Comparison of ENCODE assay signal across 8 cellular contexts in genomic region chr12:52025301-52026172, GRCh38. TPM values are rescaled to one million over a fixed set of nuclear protein-coding genes. Genes with fewer than 3 reads are reported as not detected.
A peak's percentile ranks its signal among the peaks of the same experiment; 100 is the strongest.
DNase-seq lines count a peak whose midpoint lies in the region; ATAC-seq, FAIRE-seq and TF ChIP-seq lines count a peak whose summit lies in the region.

No MANE protein-coding gene starts in this region.

- CTCF ChIA-PET in A549 (lab: Yijun Ruan, JAX) = interaction anchor here (0.6 to 41.8 kb wide), 58 partner anchors 9 to 968 kb away, joined by 3 to 1730 read pairs (median 4); partner anchors contain the start of genes ANKRD33, ATG101, KRT80 and NR4A1

- ATAC-seq in A549 (peak; percentile 53 to 58), GM19025 (IDR thresholded peaks at IDR 0.05; ENCODE audit: low read depth, unreplicated experiment) (peak; percentile 57)

- WGBS in A549 (ENCODE audit: missing lambda C conversion rate) = 11% methylated on average over 36 of the region's 36 CpGs
- 9% methylated on average over 30 of the region's 36 CpGs for WGBS in esophagus muscularis mucosa

- H3K27me3 ChIP-seq in KMS-11 (ENCODE audit: insufficient read depth, low read depth) = no peaks in the 10 kb centered on the region
- no peaks in the 10 kb centered on the region for H3K27me3 ChIP-seq in esophagus muscularis mucosa
- H3K27me3 ChIP-seq in muscle layer of duodenum (ENCODE audit: low read depth, low read length) = no peaks in the 10 kb centered on the region

- H3K79me2 ChIP-seq in KMS-11 (ENCODE audit: insufficient read depth, low read depth) = no peaks in the 10 kb centered on the region

- POLR2A ChIA-PET in A549 (lab: Yijun Ruan, JAX) = interaction anchor here (0.6 to 1.6 kb wide), 11 partner anchors 25 to 981 kb away, joined by 3 to 18 read pairs (median 3); partner anchors contain the start of genes ATG101 and NR4A1

- no peak for FAIRE-seq in A549 (lab: Jason Lieb, UNC)

- TF ChIP-seq POLR2A in A549 (IDR thresholded peaks at IDR 0.05; ENCODE audit: low read length) (no peak), esophagus muscularis mucosa (IDR thresholded peaks at IDR 0.05; ENCODE audit: low read depth) (no peak)

- no peaks in the 10 kb centered on the region for H3K9me3 ChIP-seq in A549
- no peaks in the 10 kb centered on the region for H3K9me3 ChIP-seq in esophagus muscularis mucosa
- H3K9me3 ChIP-seq in muscle layer of duodenum (ENCODE audit: control insufficient read depth in 1 of 2, low read length in 2 of 2) = no peaks in the 10 kb centered on the region

- H3K27ac ChIP-seq in A549 (peak overlapping the region; percentile 63 to 80), KMS-11 (peak overlapping the region; percentile 63), esophagus muscularis mucosa (replicated peaks in 1 of 4) (peak overlapping the region; percentile 85 to 92 (median 88)), muscle layer of duodenum (ENCODE audit: low read length) (peak overlapping the region; percentile 90)

- intact Hi-C loops in esophagus muscularis mucosa (cut with DNase I) = loop anchor here (1.0 kb wide), 1 partner anchor 58 kb away; no protein-coding TSS in a partner anchor

- H3K4me1 ChIP-seq in A549 (peaks cover 22% of the 10 kb centered on the region), KMS-11 (ENCODE audit: low read depth, poor library complexity, severe bottlenecking) (peaks cover 37% of the 10 kb centered on the region), esophagus muscularis mucosa (peaks cover 52 to 72% (median 61%) of the 10 kb centered on the region in 4 donors), muscle layer of duodenum (ENCODE audit: control insufficient read depth in 1 of 2, insufficient read depth in 2 of 2, low read length in 2 of 2) (peaks cover 11 to 55% of the 10 kb centered on the region in 2 donors)

- H3K4me3 ChIP-seq in A549 (peak overlapping the region; percentile 27; the same call in 2 of the 3 replicates), KMS-11 (IDR thresholded peaks at IDR 0.05; ENCODE audit: insufficient read depth, low read depth, low read length) (no peak overlapping the region), esophagus muscularis mucosa (peak overlapping the region; percentile 36 to 46 (median 38)), muscle layer of duodenum (ENCODE audit: low read depth in 1 of 2, low read length in 2 of 2) (peak overlapping the region; percentile 46 to 64)

- peak overlapping the region; percentile 96 for H2AFZ ChIP-seq in KMS-11 (ENCODE audit: low read depth)

- H3K36me3 ChIP-seq in KMS-11 (ENCODE audit: insufficient read depth) = no peaks in the 10 kb centered on the region
- H3K36me3 ChIP-seq in esophagus muscularis mucosa = no peaks in the 10 kb centered on the region
- no peaks in the 10 kb centered on the region for H3K36me3 ChIP-seq in muscle layer of duodenum (ENCODE audit: control insufficient read depth in 1 of 2, insufficient read depth in 2 of 2, low read length in 2 of 2)

- no peak for TF ChIP-seq EP300 in A549 (IDR thresholded peaks at IDR 0.05)
- peak; percentile 24 for TF ChIP-seq EP300 in esophagus muscularis mucosa (IDR thresholded peaks at IDR 0.05)

- peak; percentile 100 for TF ChIP-seq CTCF in A549 (IDR thresholded peaks at IDR 0.05)
- peak; percentile 100 for TF ChIP-seq CTCF in KMS-11 (conservative IDR thresholded peaks at IDR 0.05; ENCODE audit: low read depth, low read length)
- peak; percentile 96 to 100 (median 99) for TF ChIP-seq CTCF in esophagus muscularis mucosa (IDR thresholded peaks at IDR 0.05)

- peak overlapping the region; percentile 68 for H3K4me2 ChIP-seq in A549
- H3K4me2 ChIP-seq in KMS-11 = peak overlapping the region; percentile 79

- H3K9ac ChIP-seq in KMS-11 = peak overlapping the region; percentile 39; the same call in 1 of the 2 replicates

- peak; percentile 90 to 91 for DNase-seq in A549 (ENCODE audit: low read depth in 1 of 2, low spot score in 1 of 2)
- peak; percentile 19 for DNase-seq in OCI-M2 (lab: John Stamatoyannopoulos, UW; ENCODE audit: unreplicated experiment)
- peak; percentile 82 for DNase-seq in activated T-cell treated with anti-CD3 and anti-CD28 coated beads, Interleukin-2, amount 50 U/mL, for 1 hour
- peak; percentile 98 for DNase-seq in esophagus muscularis mucosa (ENCODE audit: extremely low spot score)
- DNase-seq in stimulated activated CD8-positive, alpha-beta memory T cell treated with anti-CD3 and anti-CD28 coated beads, Interleukin-4, amount 100 ng/mL, for 48 hours = peak; percentile 92

- peak; percentile 97 to 99 for TF ChIP-seq RAD21 in A549 (conservative IDR thresholded peaks at IDR 0.05 in 1 of 2, IDR thresholded peaks at IDR 0.05 in 1 of 2)

- no peaks in the 10 kb centered on the region for H4K20me1 ChIP-seq in KMS-11 (ENCODE audit: insufficient read depth)

TF ChIP-seq in A549, 52 proteins besides CTCF, POLR2A, EP300 and RAD21:
- TF ChIP-seq MAX (IDR thresholded peaks at IDR 0.05) (peak; percentile 41; the same call in 1 of the 2 replicates), ZC3H11A (IDR thresholded peaks at IDR 0.05) (no peak), ATOH8 (CRISPR knock-in tag; IDR thresholded peaks at IDR 0.05; ENCODE audit: low read depth) (no peak), RFX5 (IDR thresholded peaks at IDR 0.05) (peak; percentile 43; the same call in 1 of the 2 replicates), CEBPB (IDR thresholded peaks at IDR 0.05) (peak in 1 of 2 experiments; percentile 28; a peak in 1 of 4 replicates), SMC3 (IDR thresholded peaks at IDR 0.05) (peak; percentile 96), MYC (IDR thresholded peaks at IDR 0.05; ENCODE audit: borderline replicate concordance, low read length) (0 out of 2 replicates have a peak, but pooled peaks have one; percentile 18), KDM5A (IDR thresholded peaks at IDR 0.05) (peak; percentile 53; the same call in 1 of the 2 replicates), PBX3 (IDR thresholded peaks at IDR 0.05) (no peak), ZNF302 (CRISPR knock-in tag; IDR thresholded peaks at IDR 0.05) (no peak)

RNA-seq across cellular contexts. Expression of gene TAMALIN, which starts 18.8 kb away (rescaled TPM):
- polyA plus RNA-seq in A549 (2011; rRNA removed) = 0.22 and 0.35 TPM in 2 replicates
- 0.44 and 0.53 TPM in 2 replicates for polyA plus RNA-seq in A549 (2012; cell fraction: cytosol; rRNA removed)
- polyA plus RNA-seq in A549 (2012; cell fraction: nucleus; rRNA removed) = 1.4 and 3.1 TPM in 2 replicates
- 0.16 to 0.30 TPM (median 0.29 TPM) in 3 replicates for polyA plus RNA-seq in A549 (2017; fragmentation: RNase III; extraction: RNeasy Plus Mini Kit Qiagen cat#74134 plus additional on column Dnase treatment)
- polyA minus RNA-seq in A549 (2011; rRNA and poly(A)+ RNA removed) = 0.44 and 0.62 TPM in 2 replicates
- total RNA-seq in esophagus muscularis mucosa = 10 to 100 TPM; 13.3 to 26.9 (median 18.3) TPM

RNA-seq across cellular contexts. Expression of gene NR4A1, which starts 25.7 kb away (rescaled TPM):
- 81.3 and 89.6 TPM in 2 replicates for polyA plus RNA-seq in A549 (2011; rRNA removed)
- polyA plus RNA-seq in A549 (2012; cell fraction: cytosol; rRNA removed) = 151 and 315 TPM in 2 replicates
- polyA plus RNA-seq in A549 (2012; cell fraction: nucleus; rRNA removed) = 768 and 886 TPM in 2 replicates
- polyA plus RNA-seq in A549 (2017; fragmentation: RNase III; extraction: RNeasy Plus Mini Kit Qiagen cat#74134 plus additional on column Dnase treatment) = 24.7 to 39.6 TPM (median 28.7 TPM) in 3 replicates
- 132 and 174 TPM in 2 replicates for polyA minus RNA-seq in A549 (2011; rRNA and poly(A)+ RNA removed)
- total RNA-seq in esophagus muscularis mucosa = 10 to 100 TPM; 26.2 to 88.1 (median 59.4) TPM

RNA-seq across cellular contexts. Expression of gene ATG101, which starts 44.2 kb away (rescaled TPM):
- polyA plus RNA-seq in A549 (2011; rRNA removed) = 124 and 141 TPM in 2 replicates
- 168 and 190 TPM in 2 replicates for polyA plus RNA-seq in A549 (2012; cell fraction: cytosol; rRNA removed)
- 140 and 145 TPM in 2 replicates for polyA plus RNA-seq in A549 (2012; cell fraction: nucleus; rRNA removed)
- 81.3 to 87.9 TPM (median 82.6 TPM) in 3 replicates for polyA plus RNA-seq in A549 (2017; fragmentation: RNase III; extraction: RNeasy Plus Mini Kit Qiagen cat#74134 plus additional on column Dnase treatment)
- polyA minus RNA-seq in A549 (2011; rRNA and poly(A)+ RNA removed) = 109 and 119 TPM in 2 replicates
- total RNA-seq in esophagus muscularis mucosa = 10 to 100 TPM; 30.3 to 71.4 (median 61.2) TPM

RNA-seq across cellular contexts. Expression of gene SMIM41, which starts 54.0 kb away (rescaled TPM):
- not detected in 2 replicates for polyA plus RNA-seq in A549 (2011; rRNA removed)
- not detected in 2 replicates for polyA plus RNA-seq in A549 (2012; cell fraction: cytosol; rRNA removed)
- polyA plus RNA-seq in A549 (2012; cell fraction: nucleus; rRNA removed) = 0.06 and 0.10 TPM in 2 replicates
- polyA plus RNA-seq in A549 (2017; fragmentation: RNase III; extraction: RNeasy Plus Mini Kit Qiagen cat#74134 plus additional on column Dnase treatment) = not detected in 3 replicates
- polyA minus RNA-seq in A549 (2011; rRNA and poly(A)+ RNA removed) = not detected in 2 replicates
- total RNA-seq in esophagus muscularis mucosa = 10 to 100 TPM in 1 of 4 donors, 1 to 10 TPM in 3; 2.1 to 26.6 (median 5.6) TPM

Comparison
In these comparisons a context has a peak if more than half of its experiments do, and no peak if none do; other contexts are left out.
1. DNase-seq: peak in every context shown above with its lines; median percentile 98 in esophagus muscularis mucosa; 92 in stimulated activated CD8-positive, alpha-beta memory T cell treated with anti-CD3 and anti-CD28 coated beads, Interleukin-4, amount 100 ng/mL, for 48 hours; 90 in A549; 82 in activated T-cell treated with anti-CD3 and anti-CD28 coated beads, Interleukin-2, amount 50 U/mL, for 1 hour; 19 in OCI-M2.